ENCODE assay signal across 1 cellular context in the genomic region with DNA sequence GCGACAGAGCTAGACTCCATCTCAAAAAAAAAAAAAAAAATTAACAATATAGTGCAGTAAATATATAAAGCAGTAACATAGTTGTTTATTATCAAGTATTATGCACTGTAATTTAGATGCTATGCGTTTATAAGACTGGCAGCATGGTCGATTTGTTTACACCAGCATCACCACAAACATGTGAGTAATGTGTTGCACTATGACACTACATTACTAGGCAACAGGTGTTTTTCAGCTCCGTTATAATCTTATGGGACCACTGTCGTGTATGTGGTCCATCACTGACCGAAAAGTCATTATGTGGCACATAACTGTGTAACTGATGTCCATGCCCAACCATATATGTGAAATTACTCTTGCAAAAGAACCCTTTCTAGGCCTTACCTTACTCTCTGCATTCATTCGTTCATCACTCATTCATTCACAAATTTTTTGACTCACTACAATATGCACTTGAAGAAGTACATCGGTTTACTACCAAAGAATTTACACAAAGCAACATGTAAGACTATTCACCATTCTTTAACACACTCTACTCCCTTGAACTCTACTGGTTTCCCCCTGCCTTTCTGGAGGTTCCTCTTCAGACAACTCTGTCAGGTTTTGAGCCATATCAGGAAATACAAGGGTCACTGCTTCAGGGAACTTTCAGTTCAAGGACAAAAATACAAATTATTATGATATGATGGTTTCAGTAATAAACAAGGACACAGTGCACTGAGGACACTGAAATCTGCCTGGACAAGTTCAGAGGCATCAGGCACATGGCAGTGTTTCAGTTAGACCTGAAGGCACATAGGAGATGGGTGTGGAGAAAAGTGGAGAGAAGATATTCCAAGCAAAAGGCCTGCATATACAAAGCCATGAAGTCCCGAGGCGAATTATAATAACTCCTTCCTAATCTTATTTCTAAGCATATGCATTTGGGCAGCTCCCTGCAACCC.
TF ChIP-seq lines count a peak whose summit lies in the region.

No MANE protein-coding gene starts in this region.

TF ChIP-seq in SK-N-SH treated with all-trans-retinoic acid at 6 μM for 48 hours, 23 proteins besides CTCF, POLR2A, EP300 and RAD21 (continued from another document):
- TF ChIP-seq, protein P1, sequence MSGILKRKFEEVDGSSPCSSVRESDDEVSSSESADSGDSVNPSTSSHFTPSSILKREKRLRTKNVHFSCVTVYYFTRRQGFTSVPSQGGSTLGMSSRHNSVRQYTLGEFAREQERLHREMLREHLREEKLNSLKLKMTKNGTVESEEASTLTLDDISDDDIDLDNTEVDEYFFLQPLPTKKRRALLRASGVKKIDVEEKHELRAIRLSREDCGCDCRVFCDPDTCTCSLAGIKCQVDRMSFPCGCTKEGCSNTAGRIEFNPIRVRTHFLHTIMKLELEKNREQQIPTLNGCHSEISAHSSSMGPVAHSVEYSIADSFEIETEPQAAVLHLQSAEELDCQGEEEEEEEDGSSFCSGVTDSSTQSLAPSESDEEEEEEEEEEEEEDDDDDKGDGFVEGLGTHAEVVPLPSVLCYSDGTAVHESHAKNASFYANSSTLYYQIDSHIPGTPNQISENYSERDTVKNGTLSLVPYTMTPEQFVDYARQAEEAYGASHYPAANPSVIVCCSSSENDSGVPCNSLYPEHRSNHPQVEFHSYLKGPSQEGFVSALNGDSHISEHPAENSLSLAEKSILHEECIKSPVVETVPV (CRISPR knock-in tag; IDR thresholded peaks at IDR 0.05): no peak
- TF ChIP-seq SNAI2 (CRISPR knock-in tag; IDR thresholded peaks at IDR 0.05) (no peak), OSR1 (CRISPR knock-in tag; IDR thresholded peaks at IDR 0.05) (no peak), ZNF8 (CRISPR knock-in tag; IDR thresholded peaks at IDR 0.05) (no peak), GLIS3 (CRISPR knock-in tag; IDR thresholded peaks at IDR 0.05) (no peak), ZNF565 (CRISPR knock-in tag; conservative IDR thresholded peaks at IDR 0.05; ENCODE audit: low read depth) (no peak), ESRRG (CRISPR knock-in tag; IDR thresholded peaks at IDR 0.05) (no peak), ZFP30 (CRISPR knock-in tag; IDR thresholded peaks at IDR 0.05) (no peak), ZNF70 (CRISPR knock-in tag; IDR thresholded peaks at IDR 0.05) (no peak), ISL1 (CRISPR knock-in tag; IDR thresholded peaks at IDR 0.05) (no peak), ZFP3 (CRISPR knock-in tag; IDR thresholded peaks at IDR 0.05) (no peak), ZC3H10 (CRISPR knock-in tag; IDR thresholded peaks at IDR 0.05) (no peak)
